Comparison of ENCODE assay signal across 7 cellular contexts in the genomic region with DNA sequence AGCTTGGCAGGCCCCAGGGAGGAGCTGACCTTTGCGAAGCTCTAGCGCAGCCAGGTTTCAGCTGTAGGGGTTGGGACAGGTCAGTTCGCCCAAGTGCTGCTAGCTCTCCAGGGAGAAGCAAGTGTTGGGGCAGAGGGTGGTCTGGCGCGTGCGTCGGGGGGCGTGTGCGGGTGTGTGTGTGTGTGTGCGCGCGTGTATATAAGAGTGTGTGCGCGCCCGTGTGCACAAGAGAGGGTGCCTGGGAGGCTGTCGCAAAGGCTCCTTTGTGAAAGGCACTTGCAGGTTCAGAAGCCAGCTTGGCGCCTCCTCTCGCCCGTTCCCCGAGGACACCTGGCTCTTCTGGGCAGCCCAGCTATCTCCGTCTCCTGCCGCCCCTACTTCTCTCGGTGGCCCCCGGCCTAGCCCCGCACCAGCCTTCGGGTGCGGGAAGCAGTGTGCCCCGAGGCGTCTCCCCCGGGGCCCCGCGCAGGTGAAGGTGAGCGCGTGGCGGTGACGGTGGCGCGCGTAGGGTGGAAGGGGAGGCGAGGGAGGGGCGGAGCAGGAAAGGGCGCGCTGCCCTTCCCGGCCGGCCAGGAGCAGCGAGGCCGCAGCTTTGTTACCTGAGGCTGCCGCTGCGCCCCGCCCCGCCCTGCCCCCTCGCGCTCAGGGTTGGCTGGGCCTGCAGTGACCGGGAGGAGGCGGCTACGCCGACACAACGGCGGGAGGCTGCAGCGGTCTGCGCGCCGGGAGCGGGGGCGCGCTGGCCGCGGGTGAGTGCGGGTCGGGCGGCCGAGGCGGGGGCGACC. TPM values are rescaled to one million over a fixed set of nuclear protein-coding genes. Genes with fewer than 3 reads are reported as not detected.
DNase-seq lines count a peak whose midpoint lies in the region; TF ChIP-seq lines count a peak whose summit lies in the region.

TSS of gene FHDC1 (plus strand) at position 663 of the 785 bp plus-strand sequence. CDS start 6,735 bp downstream, outside the sequence.

- H3K27ac ChIP-seq in vagina, result peak within 1 kb of the TSS; percentile 75

- H3K36me3 ChIP-seq in ES-I3 (ENCODE audit: insufficient read depth, low read length) (0 out of 2 replicates have a peak, but pooled peaks cover 2% of the 10 kb centered on the region), endocrine pancreas (ENCODE audit: control insufficient read depth, insufficient read depth, low read length) (no peaks in the 10 kb centered on the region), vagina (no peaks in the 10 kb centered on the region)

- H3K4me1 ChIP-seq in ES-I3 (ENCODE audit: insufficient read depth, low read length), result peaks cover 14% of the 10 kb centered on the region
- no peaks in the 10 kb centered on the region for H3K4me1 ChIP-seq in endocrine pancreas (ENCODE audit: control insufficient read depth, insufficient read depth, low read length)
- H3K4me1 ChIP-seq in vagina, result peaks cover 28% of the 10 kb centered on the region

- H3K9me3 ChIP-seq in ES-I3 (ENCODE audit: control insufficient read depth, insufficient read depth, low read length), result no peaks in the 10 kb centered on the region; the same call in 1 of the 2 replicates
- H3K9me3 ChIP-seq in endocrine pancreas (ENCODE audit: control insufficient read depth, low read length), result no peaks in the 10 kb centered on the region
- H3K9me3 ChIP-seq in vagina, result no peaks in the 10 kb centered on the region

- H3K9ac ChIP-seq in ES-I3 (ENCODE audit: low read depth, low read length) (peak within 1 kb of the TSS; percentile 97), endocrine pancreas (ENCODE audit: control insufficient read depth, insufficient read depth, low read length) (peak within 1 kb of the TSS; percentile 78)

- intact Hi-C loops in vagina (cut with DNase I), result no loop called here

- TF ChIP-seq CTCF in vagina (IDR thresholded peaks at IDR 0.05), result no peak

- DNase-seq in HPDE6-E6E7 (ENCODE audit: extremely low spot score) (peak; percentile 67), SHP77 treated with DMSO at 0.1 percent for 48 hours (lab: John Stamatoyannopoulos, UW) (peak; percentile 3), mucosa of gallbladder (ENCODE audit: low spot score) (peak; percentile 73), vagina (ENCODE audit: extremely low spot score in 2 of 2) (no peak), pons (ENCODE audit: low spot score) (no peak)

- H3K27me3 ChIP-seq in endocrine pancreas (ENCODE audit: control insufficient read depth, insufficient read depth, low read length), result no peaks in the 10 kb centered on the region
- H3K27me3 ChIP-seq in vagina, result no peaks in the 10 kb centered on the region

- no peak for TF ChIP-seq POLR2A in vagina (IDR thresholded peaks at IDR 0.05)

- peak within 1 kb of the TSS; percentile 3 for H3K4me3 ChIP-seq in endocrine pancreas (ENCODE audit: control insufficient read depth, insufficient read depth, low read length)
- peak within 1 kb of the TSS; percentile 79 to 86 for H3K4me3 ChIP-seq in vagina

RNA-seq across cellular contexts. Expression of gene FHDC1, which starts in this region (rescaled TPM):
- total RNA-seq in mucosa of gallbladder (23.6 TPM), vagina (6.4 TPM)

Comparison
In these comparisons a context has a peak if more than half of its experiments do, and no peak if none do; other contexts are left out.
1. DNase-seq: peak in HPDE6-E6E7 (single experiment), SHP77 treated with DMSO at 0.1 percent for 48 hours (single experiment) and mucosa of gallbladder (single experiment); none in vagina (0 of 2) and pons (single experiment).